Comparison of ENCODE assay signal across 2 cellular contexts in genomic region chr14:22387776-22388241, GRCh38.
A peak's percentile ranks its signal among the peaks of the same experiment; 100 is the strongest.
TF ChIP-seq lines count a peak whose summit lies in the region.

No MANE protein-coding gene starts in this region.

TF ChIP-seq in HepG2, 621 proteins besides CTCF, POLR2A, EP300 and RAD21 (continued from another document):
- TF ChIP-seq USF2 (IDR thresholded peaks at IDR 0.05; ENCODE audit: low read depth, low read length) = peak; percentile 21; the same call in 1 of the 2 replicates
- no peak for TF ChIP-seq USF2 (CRISPR knock-in tag; IDR thresholded peaks at IDR 0.05; ENCODE audit: borderline replicate concordance)
- 0 out of 2 replicates have a peak, but pooled peaks have one; percentile 5 for TF ChIP-seq ZNF574 (CRISPR knock-in tag; IDR thresholded peaks at IDR 0.05)
- 0 out of 2 replicates have a peak, but pooled peaks have one; percentile 18 for TF ChIP-seq ZNF768 (CRISPR knock-in tag; IDR thresholded peaks at IDR 0.05)
- 0 out of 2 replicates have a peak, but pooled peaks have one; percentile 23 for TF ChIP-seq EZH2 (conservative IDR thresholded peaks at IDR 0.05; ENCODE audit: low read depth, low read length)
- 0 out of 2 replicates have a peak, but pooled peaks have one; percentile 14 for TF ChIP-seq EED (CRISPR knock-in tag; IDR thresholded peaks at IDR 0.05)

TF ChIP-seq in SK-N-SH, 30 proteins besides CTCF, POLR2A, EP300 and RAD21 (continued from another document):
- no peak for TF ChIP-seq RXRA (IDR thresholded peaks at IDR 0.05; ENCODE audit: borderline replicate concordance, low read depth)
- TF ChIP-seq YY1 (IDR thresholded peaks at IDR 0.05; ENCODE audit: low read depth) = no peak
- TF ChIP-seq MEF2A (IDR thresholded peaks at IDR 0.05; ENCODE audit: borderline replicate concordance, low read depth) = no peak
- no peak for TF ChIP-seq IRF3 (IDR thresholded peaks at IDR 0.05; ENCODE audit: low read depth, low read length)
- no peak for TF ChIP-seq JUND (IDR thresholded peaks at IDR 0.05)
- no peak for TF ChIP-seq SMC3 (IDR thresholded peaks at IDR 0.05; ENCODE audit: low read depth, low read length)
- no peak for TF ChIP-seq TAF1 (IDR thresholded peaks at IDR 0.05; ENCODE audit: borderline replicate concordance, low read depth, low read length)
- no peak for TF ChIP-seq RFX5 (IDR thresholded peaks at IDR 0.05; ENCODE audit: low read length)
- no peak for TF ChIP-seq TCF12 (IDR thresholded peaks at IDR 0.05)
- TF ChIP-seq ZBTB33 (IDR thresholded peaks at IDR 0.05; ENCODE audit: borderline replicate concordance, low read depth) = no peak
- no peak for TF ChIP-seq GATA2 (CRISPR knock-in tag; IDR thresholded peaks at IDR 0.05)
